In genomic region chr15:32723171-32723948, GRCh38 we compare ENCODE assay signal across 13 cellular contexts. TPM values are rescaled to one million over a fixed set of nuclear protein-coding genes. Genes with fewer than 3 reads are reported as not detected.
DNase-seq lines count a peak whose midpoint lies in the region; ATAC-seq and TF ChIP-seq lines count a peak whose summit lies in the region.
"Had no signal": no experiment of that assay in that cellular context is flagged by ENCODE, and none has a peak within 500 bp of the region (broad histone marks: within the 10 kb centered on the region; RNA-seq: fewer than 3 reads in every experiment).

No MANE protein-coding gene starts in this region.

- ATAC-seq in GM18520 (IDR thresholded peaks at IDR 0.05; ENCODE audit: unreplicated experiment) (peak; percentile 96), GM21390 (IDR thresholded peaks at IDR 0.05; ENCODE audit: unreplicated experiment) (peak; percentile 96), HG03045 (IDR thresholded peaks at IDR 0.05; ENCODE audit: unreplicated experiment) (peak; percentile 86)

- H3K4me1 ChIP-seq in hepatocyte (ENCODE audit: insufficient read depth): no peaks in the 10 kb centered on the region

- H3K4me3 ChIP-seq in hepatocyte: no peak overlapping the region

- no peaks in the 10 kb centered on the region for H3K9me2 ChIP-seq in hepatocyte (replicated peaks; ENCODE audit: insufficient read depth)

- H3K36me3 Mint-ChIP-seq in activated naive CD8-positive, alpha-beta T cell treated with anti-CD3 and anti-CD28 coated beads for 36 hours: no peaks in the 10 kb centered on the region
- H3K36me3 Mint-ChIP-seq in activated CD4-positive, alpha-beta T cell treated with anti-CD3 and anti-CD28 coated beads, Interleukin-2, amount 10 ng/mL, durations not matched to agents 7 days and 5 days (ENCODE audit: low read depth): no peaks in the 10 kb centered on the region

- no peak overlapping the region for H3K27ac Mint-ChIP-seq in activated naive CD8-positive, alpha-beta T cell treated with anti-CD3 and anti-CD28 coated beads for 36 hours
- no peak overlapping the region for H3K27ac Mint-ChIP-seq in activated CD4-positive, alpha-beta T cell treated with anti-CD3 and anti-CD28 coated beads, Interleukin-2, amount 10 ng/mL, durations not matched to agents 7 days and 5 days

- CTCF ChIA-PET in activated CD4-positive, alpha-beta T cell treated with anti-CD3 and anti-CD28 coated beads, Interleukin-2, amount 10 ng/mL, durations not matched to agents 7 days and 5 days (lab: Charles Lee): interaction anchor here (1.0 kb wide), 1 partner anchor 13 kb away, joined by 4 read pairs; no protein-coding TSS in a partner anchor

- H3K36me3 ChIP-seq in hepatocyte (replicated peaks; ENCODE audit: insufficient read depth, low read depth): no peaks in the 10 kb centered on the region

- peaks cover 3% of the 10 kb centered on the region for H3K9me3 ChIP-seq in hepatocyte (ENCODE audit: low read depth)

- in situ Hi-C loops in G401 (cut with HindIII; ENCODE audit: low sequenced_read_pairs): no loop called here

- peaks cover 88% of the 10 kb centered on the region for H3K27me3 Mint-ChIP-seq in activated naive CD8-positive, alpha-beta T cell treated with anti-CD3 and anti-CD28 coated beads for 36 hours
- peaks cover 78% of the 10 kb centered on the region for H3K27me3 Mint-ChIP-seq in activated CD4-positive, alpha-beta T cell treated with anti-CD3 and anti-CD28 coated beads, Interleukin-2, amount 10 ng/mL, durations not matched to agents 7 days and 5 days

- 78% methylated on average over 2 of the region's 2 CpGs for WGBS in hepatocyte (ENCODE audit: low lambda C conversion rate, missing lambda C conversion rate)

- no peak overlapping the region for H2AFZ ChIP-seq in hepatocyte

- peaks cover 48% of the 10 kb centered on the region for H3K27me3 ChIP-seq in hepatocyte

- peaks cover 13% of the 10 kb centered on the region for H3K9me3 Mint-ChIP-seq in activated naive CD8-positive, alpha-beta T cell treated with anti-CD3 and anti-CD28 coated beads for 36 hours
- peaks cover 3% of the 10 kb centered on the region for H3K9me3 Mint-ChIP-seq in activated CD4-positive, alpha-beta T cell treated with anti-CD3 and anti-CD28 coated beads, Interleukin-2, amount 10 ng/mL, durations not matched to agents 7 days and 5 days

- no peak overlapping the region for H3K4me2 ChIP-seq in hepatocyte

- H3K4me3 Mint-ChIP-seq in activated naive CD8-positive, alpha-beta T cell treated with anti-CD3 and anti-CD28 coated beads for 36 hours: no peak overlapping the region
- H3K4me3 Mint-ChIP-seq in activated CD4-positive, alpha-beta T cell treated with anti-CD3 and anti-CD28 coated beads, Interleukin-2, amount 10 ng/mL, durations not matched to agents 7 days and 5 days: no peak overlapping the region

- POLR2A ChIA-PET in activated CD4-positive, alpha-beta T cell treated with anti-CD3 and anti-CD28 coated beads, Interleukin-2, amount 10 ng/mL, durations not matched to agents 7 days and 5 days (lab: Charles Lee): no interaction called here

- H4K20me1 ChIP-seq in hepatocyte (ENCODE audit: insufficient read depth, poor library complexity, severe bottlenecking): no peaks in the 10 kb centered on the region

- no peaks in the 10 kb centered on the region for H3K79me2 ChIP-seq in hepatocyte

- no peak for TF ChIP-seq CTCF in hepatocyte (IDR thresholded peaks at IDR 0.05; ENCODE audit: poor library complexity)

- peaks cover 19% of the 10 kb centered on the region for H3K4me1 Mint-ChIP-seq in activated naive CD8-positive, alpha-beta T cell treated with anti-CD3 and anti-CD28 coated beads for 36 hours
- H3K4me1 Mint-ChIP-seq in activated CD4-positive, alpha-beta T cell treated with anti-CD3 and anti-CD28 coated beads, Interleukin-2, amount 10 ng/mL, durations not matched to agents 7 days and 5 days: peaks cover 22% of the 10 kb centered on the region

- DNase-seq in activated naive CD8-positive, alpha-beta T cell treated with anti-CD3 and anti-CD28 coated beads for 36 hours: peak; percentile 18
- DNase-seq in hepatocyte (ENCODE audit: low spot score): no peak
- no peak for DNase-seq in G401 (ENCODE audit: low spot score)
- no peak for DNase-seq in 8988T
- no peak for DNase-seq in activated CD4-positive, alpha-beta T cell treated with anti-CD3 and anti-CD28 coated beads, Interleukin-2, amount 10 ng/mL, durations not matched to agents 7 days and 5 days
- DNase-seq: activated CD4-positive, alpha-beta T cell treated with anti-CD3 and anti-CD28 coated beads, Interleukin-2, amount 50 U/mL, for 1 hour; aorta; DND-41; NCI-H1436; RPMI8226 had no signal

- no peak overlapping the region for H3K27ac ChIP-seq in hepatocyte

RNA-seq across cellular contexts. Expression of gene GREM1, which starts 5.6 kb away (rescaled TPM):
- total RNA-seq in activated naive CD8-positive, alpha-beta T cell treated with anti-CD3 and anti-CD28 coated beads for 36 hours: not detected
- 4.5 and 5.7 TPM in 2 replicates for total RNA-seq in hepatocyte
- 1.5 and 3.1 TPM in 2 replicates for polyA plus RNA-seq in hepatocyte
- total RNA-seq in G401 (2014; rRNA removed; shearing (Covaris generic)): 0.75 and 1.0 TPM in 2 replicates
- not detected for total RNA-seq in activated CD4-positive, alpha-beta T cell treated with anti-CD3 and anti-CD28 coated beads, Interleukin-2, amount 10 ng/mL, durations not matched to agents 7 days and 5 days
